ENCODE assay signal across 19 cellular contexts in the genomic region with DNA sequence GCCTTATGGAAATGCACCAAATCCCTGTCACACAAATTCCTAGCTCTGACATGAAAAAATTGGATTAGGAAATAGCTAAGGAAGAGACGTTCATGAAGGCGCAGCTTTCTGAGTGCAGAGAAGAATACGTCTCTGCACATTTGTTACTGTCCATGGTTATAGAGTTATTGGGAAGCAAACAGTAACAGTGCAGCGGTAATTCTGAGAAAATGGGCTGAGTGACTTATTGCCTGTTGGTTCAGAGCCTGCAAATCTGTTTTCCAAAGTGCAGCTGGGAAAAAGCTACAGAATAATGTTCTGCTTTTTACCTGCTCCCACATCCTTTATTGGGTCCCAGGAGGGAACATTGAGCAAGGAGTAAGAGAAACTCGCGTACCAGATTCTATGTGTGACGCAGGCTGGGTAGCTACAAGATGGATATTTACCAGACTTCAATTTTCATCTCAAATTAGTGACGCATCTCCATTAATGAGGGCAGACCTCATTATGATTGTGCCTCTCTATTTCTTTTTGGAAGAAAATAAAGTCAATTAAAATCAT.
"Had no signal": no experiment of that assay in that cellular context is flagged by ENCODE, and none has a peak within 500 bp of the region (broad histone marks: within the 10 kb centered on the region; RNA-seq: fewer than 3 reads in every experiment).

No MANE protein-coding gene starts in this region.

- H3K9me3 ChIP-seq: SK-N-SH had no signal

- H3K27ac ChIP-seq: RWPE1 had no signal

- ATAC-seq: Panc1, PC-3 had no signal

- DNase-seq: KBM-7; MV-4-11; NCI-H1048; NCI-H1105; NCI-H1436 treated with DMSO at 0.1 percent for 48 hours; NCI-H1694; NCI-H187 treated with DMSO at 0.1 percent for 48 hours; NCI-H2081; NCI-H2107; NCI-H2227 treated with DMSO at 0.1 percent for 48 hours; NCI-H524; NCI-H526 treated with DMSO at 0.1 percent for 48 hours; NK-92 treated with Interleukin-12 subunit alpha and Interleukin-12 subunit beta, amount 100 ng/mL, for 24 hours; PC-3; SHP77; SK-N-SH; SW 1271 had no signal

- H3K4me2 ChIP-seq: SK-N-SH had no signal

- H3K9ac ChIP-seq: SK-N-SH had no signal
